1 cellular context compared by ENCODE assay signal in genomic region chr18:73153271-73153670, GRCh38.
TF ChIP-seq lines count a peak whose summit lies in the region.

No MANE protein-coding gene starts in this region.

TF ChIP-seq in IMR-90, 13 proteins besides CTCF, POLR2A, EP300 and RAD21:
- TF ChIP-seq BHLHE40 (IDR thresholded peaks at IDR 0.05; ENCODE audit: low read depth, low read length) (no peak), MAZ (IDR thresholded peaks at IDR 0.05; ENCODE audit: borderline replicate concordance, low read depth, low read length) (no peak), NFE2L2 (IDR thresholded peaks at IDR 0.05; ENCODE audit: low read depth, low read length) (no peak), FOS (IDR thresholded peaks at IDR 0.05; ENCODE audit: low read depth, low read length) (no peak), RFX5 (IDR thresholded peaks at IDR 0.05; ENCODE audit: low read depth, low read length) (no peak), RCOR1 (IDR thresholded peaks at IDR 0.05; ENCODE audit: insufficient replicate concordance, low read length) (no peak), MXI1 (IDR thresholded peaks at IDR 0.05; ENCODE audit: borderline replicate concordance, low read depth, low read length) (no peak), CEBPB (IDR thresholded peaks at IDR 0.05; ENCODE audit: low read depth, low read length) (no peak), ELK1 (IDR thresholded peaks at IDR 0.05; ENCODE audit: borderline replicate concordance, low read depth, low read length) (no peak)
